1 cellular context compared by ENCODE assay signal in genomic region chr4:658681-659667, GRCh38.
TF ChIP-seq lines count a peak whose summit lies in the region.

No MANE protein-coding gene starts in this region.

TF ChIP-seq in endothelial cell of umbilical vein, 7 proteins besides CTCF, POLR2A, EP300 and RAD21:
- TF ChIP-seq MYC (IDR thresholded peaks at IDR 0.05; ENCODE audit: low read depth, low read length) (no peak), MAX (IDR thresholded peaks at IDR 0.05; ENCODE audit: insufficient read depth, insufficient read length) (peak; percentile 41)
